In genomic region chr12:124940393-124941169, GRCh38 we compare ENCODE assay signal across 8 cellular contexts. TPM values are rescaled to one million over a fixed set of nuclear protein-coding genes. Genes with fewer than 3 reads are reported as not detected.
DNase-seq lines count a peak whose midpoint lies in the region; ATAC-seq lines count a peak whose summit lies in the region.

No MANE protein-coding gene starts in this region.

- peaks cover 26% of the 10 kb centered on the region for H3K4me1 Mint-ChIP-seq in activated CD4-positive, alpha-beta T cell treated with anti-CD3 and anti-CD28 coated beads, Interleukin-2, amount 10 ng/mL, durations not matched to agents 7 days and 5 days
- peaks cover 4 to 8% of the 10 kb centered on the region in 2 donors for H3K4me1 Mint-ChIP-seq in effector memory CD8-positive, alpha-beta T cell (ENCODE audit: low read depth in 2 of 2)

- peak; percentile 46 for ATAC-seq in GM19324 (IDR thresholded peaks at IDR 0.05; ENCODE audit: low FRiP score, unreplicated experiment)
- ATAC-seq in HG03469 (IDR thresholded peaks at IDR 0.05; ENCODE audit: unreplicated experiment): peak; percentile 31
- peak; percentile 58 for ATAC-seq in effector memory CD8-positive, alpha-beta T cell (replicated peaks)

- H3K4me3 ChIP-seq in mesodermal cell (ENCODE audit: extremely low read depth, insufficient read depth, low read length, poor library complexity, severe bottlenecking): peak overlapping the region; percentile 37

- H3K27me3 Mint-ChIP-seq in activated CD4-positive, alpha-beta T cell treated with anti-CD3 and anti-CD28 coated beads, Interleukin-2, amount 10 ng/mL, durations not matched to agents 7 days and 5 days: no peaks in the 10 kb centered on the region
- H3K27me3 Mint-ChIP-seq in effector memory CD8-positive, alpha-beta T cell: no peaks in the 10 kb centered on the region

- CTCF ChIA-PET in activated CD4-positive, alpha-beta T cell treated with anti-CD3 and anti-CD28 coated beads, Interleukin-2, amount 10 ng/mL, durations not matched to agents 7 days and 5 days (lab: Charles Lee): interaction anchor here (0.6 to 6.4 kb wide), 24 partner anchors 7 to 109 kb away, joined by 3 to 122 read pairs (median 4); partner anchors contain the start of genes BRI3BP and UBC

- H3K4me1 ChIP-seq in mesodermal cell (ENCODE audit: control insufficient read depth, insufficient read depth, low read length, poor library complexity, severe bottlenecking): peaks cover 14% of the 10 kb centered on the region

- DNase-seq in AG08396 (ENCODE audit: low spot score) (peak; percentile 82), NCI-H2196 treated with DMSO at 0.1 percent for 48 hours (lab: John Stamatoyannopoulos, UW; ENCODE audit: unreplicated experiment) (no peak)
- peak; percentile 89 for DNase-seq in activated CD4-positive, alpha-beta T cell treated with anti-CD3 and anti-CD28 coated beads, Interleukin-2, amount 10 ng/mL, durations not matched to agents 7 days and 5 days
- DNase-seq in effector memory CD8-positive, alpha-beta T cell: peak; percentile 69 to 81 (median 70)
- DNase-seq in stimulated activated CD8-positive, alpha-beta memory T cell treated with anti-CD3 and anti-CD28 coated beads, Interleukin-2, amount 100 ng/mL, for 48 hours (ENCODE audit: low read depth in 2 of 2): peak; percentile 76

- H3K36me3 Mint-ChIP-seq in activated CD4-positive, alpha-beta T cell treated with anti-CD3 and anti-CD28 coated beads, Interleukin-2, amount 10 ng/mL, durations not matched to agents 7 days and 5 days (ENCODE audit: low read depth): peaks cover 10% of the 10 kb centered on the region
- H3K36me3 Mint-ChIP-seq in effector memory CD8-positive, alpha-beta T cell (ENCODE audit: insufficient read depth): peaks cover 9% of the 10 kb centered on the region

- no peaks in the 10 kb centered on the region for H3K9me3 Mint-ChIP-seq in activated CD4-positive, alpha-beta T cell treated with anti-CD3 and anti-CD28 coated beads, Interleukin-2, amount 10 ng/mL, durations not matched to agents 7 days and 5 days
- no peaks in the 10 kb centered on the region for H3K9me3 Mint-ChIP-seq in effector memory CD8-positive, alpha-beta T cell

- no peaks in the 10 kb centered on the region for H3K9me3 ChIP-seq in mesodermal cell (ENCODE audit: control insufficient read depth, low read length)

- 35% methylated on average over 27 of the region's 27 CpGs for WGBS in mesodermal cell (ENCODE audit: insufficient coverage in 2 of 2), 2 experiments

- H3K4me3 Mint-ChIP-seq in activated CD4-positive, alpha-beta T cell treated with anti-CD3 and anti-CD28 coated beads, Interleukin-2, amount 10 ng/mL, durations not matched to agents 7 days and 5 days: no peak overlapping the region
- H3K4me3 Mint-ChIP-seq in effector memory CD8-positive, alpha-beta T cell: no peak overlapping the region

- H3K27ac Mint-ChIP-seq in activated CD4-positive, alpha-beta T cell treated with anti-CD3 and anti-CD28 coated beads, Interleukin-2, amount 10 ng/mL, durations not matched to agents 7 days and 5 days: no peak overlapping the region
- H3K27ac Mint-ChIP-seq in effector memory CD8-positive, alpha-beta T cell: no peak overlapping the region

- POLR2A ChIA-PET in activated CD4-positive, alpha-beta T cell treated with anti-CD3 and anti-CD28 coated beads, Interleukin-2, amount 10 ng/mL, durations not matched to agents 7 days and 5 days (lab: Charles Lee): interaction anchor here (0.7 to 2.7 kb wide), 5 partner anchors 13 to 29 kb away, joined by 3 to 15 read pairs (median 5); partner anchors contain the start of gene UBC

- peaks cover 9% of the 10 kb centered on the region for H3K36me3 ChIP-seq in mesodermal cell (ENCODE audit: control insufficient read depth, insufficient read depth, low read length)

- peak overlapping the region; percentile 95 for H3K27ac ChIP-seq in mesodermal cell (ENCODE audit: low read depth, low read length, severe bottlenecking)

RNA-seq across cellular contexts. Expression of gene UBC, which starts 26.1 kb away (rescaled TPM):
- 100 to 1,000 TPM; 749 to 755 TPM for total RNA-seq in activated CD4-positive, alpha-beta T cell treated with anti-CD3 and anti-CD28 coated beads, Interleukin-2, amount 10 ng/mL, durations not matched to agents 7 days and 5 days
- polyA plus RNA-seq in mesodermal cell (2013, experiment 1 of 2): 1,245 TPM
- polyA plus RNA-seq in mesodermal cell (2013, experiment 2 of 2): 1,003 TPM

RNA-seq across cellular contexts. Expression of gene DHX37, which starts 48.4 kb away (rescaled TPM):
- 10 to 100 TPM; 30.2 to 32.2 TPM for total RNA-seq in activated CD4-positive, alpha-beta T cell treated with anti-CD3 and anti-CD28 coated beads, Interleukin-2, amount 10 ng/mL, durations not matched to agents 7 days and 5 days
- 6.7 TPM for polyA plus RNA-seq in mesodermal cell (2013, experiment 1 of 2)
- 6.1 TPM for polyA plus RNA-seq in mesodermal cell (2013, experiment 2 of 2)

RNA-seq across cellular contexts. Expression of gene BRI3BP, which starts 52.9 kb away (rescaled TPM):
- total RNA-seq in activated CD4-positive, alpha-beta T cell treated with anti-CD3 and anti-CD28 coated beads, Interleukin-2, amount 10 ng/mL, durations not matched to agents 7 days and 5 days: 10 to 100 TPM; 24.8 to 26.8 TPM
- polyA plus RNA-seq in mesodermal cell (2013, experiment 1 of 2): 2.2 TPM
- 2.3 TPM for polyA plus RNA-seq in mesodermal cell (2013, experiment 2 of 2)
